In genomic region chr21:34344058-34344425, GRCh38 we compare ENCODE assay signal across 12 cellular contexts. TPM values are rescaled to one million over a fixed set of nuclear protein-coding genes. Genes with fewer than 3 reads are reported as not detected.
"Had no signal": no experiment of that assay in that cellular context is flagged by ENCODE, and none has a peak within 500 bp of the region (broad histone marks: within the 10 kb centered on the region; RNA-seq: fewer than 3 reads in every experiment).

No MANE protein-coding gene starts in this region.

- H3K9me3 Mint-ChIP-seq: stimulated activated memory B cell treated with anti-CD40 and anti-IgM and Interleukin-4, amounts not matched to agents 10 μg/mL and 1 μg/mL and 100 μg/mL, for 72 hours had no signal

- H3K9me3 ChIP-seq: adrenal gland, left lung, spleen, suprapubic skin had no signal

- H3K27ac ChIP-seq: adrenal gland, brain microvascular endothelial cell, left lung, spleen, suprapubic skin had no signal

- H3K4me3 ChIP-seq: adrenal gland, left lung, spleen, suprapubic skin had no signal

- H3K36me3 ChIP-seq: adrenal gland, brain microvascular endothelial cell, left lung, spleen, suprapubic skin had no signal

- H3K4me3 Mint-ChIP-seq: stimulated activated memory B cell treated with anti-CD40 and anti-IgM and Interleukin-4, amounts not matched to agents 10 μg/mL and 1 μg/mL and 100 μg/mL, for 72 hours had no signal

- H3K27me3 ChIP-seq: adrenal gland, brain microvascular endothelial cell, left lung, spleen, suprapubic skin had no signal

- H3K4me1 ChIP-seq: adrenal gland, spleen, suprapubic skin had no signal

- H3K36me3 Mint-ChIP-seq: stimulated activated memory B cell treated with anti-CD40 and anti-IgM and Interleukin-4, amounts not matched to agents 10 μg/mL and 1 μg/mL and 100 μg/mL, for 72 hours had no signal

- H3K27ac Mint-ChIP-seq: stimulated activated memory B cell treated with anti-CD40 and anti-IgM and Interleukin-4, amounts not matched to agents 10 μg/mL and 1 μg/mL and 100 μg/mL, for 72 hours had no signal

- DNase-seq: activated naive CD4-positive, alpha-beta T cell treated with anti-CD3 and anti-CD28 coated beads, Interleukin-2, amount 50 U/mL, for 16 hours; adrenal gland; brain microvascular endothelial cell; glutamatergic neuron; left lung; mesendoderm; spleen; stimulated activated CD4-positive, alpha-beta T cell treated with anti-CD3 and anti-CD28 coated beads, Interleukin-1b, Interleukin-23, amount 100 ng/mL, for 48 hours; T-helper 2 cell had no signal

- ATAC-seq: esophagus mucosa; left lung; stimulated activated memory B cell treated with anti-CD40 and anti-IgM and Interleukin-4, amounts not matched to agents 10 μg/mL and 1 μg/mL and 100 μg/mL, for 72 hours had no signal

RNA-seq across cellular contexts. Expression of gene KCNE2, which starts 19.8 kb away (rescaled TPM):
- total RNA-seq: esophagus mucosa, left lung, spleen, suprapubic skin had no signal
